8 cellular contexts compared by ENCODE assay signal in genomic region chr1:6601049-6601864, GRCh38.
DNase-seq lines count a peak whose midpoint lies in the region; ATAC-seq and TF ChIP-seq lines count a peak whose summit lies in the region.

No MANE protein-coding gene starts in this region.

- no peaks in the 10 kb centered on the region for H3K27me3 Mint-ChIP-seq in nephron (ENCODE audit: low read depth)

- peak; percentile 92 for DNase-seq in RPMI8226
- DNase-seq in activated effector memory CD4-positive, alpha-beta T cell treated with Interleukin-2 at 50 U/mL for 16 hours = peak; percentile 71
- DNase-seq in fibroblast of pulmonary artery (ENCODE audit: low read depth) = peak; percentile 94
- DNase-seq in stromal cell of bone marrow (ENCODE audit: low read depth) = peak; percentile 94

- peak overlapping the region; percentile 92 to 98 (median 98) for H3K4me3 Mint-ChIP-seq in nephron

- peaks cover 48% of the 10 kb centered on the region for H3K4me1 Mint-ChIP-seq in nephron

- H3K9me3 Mint-ChIP-seq in nephron = no peaks in the 10 kb centered on the region

- H3K36me3 Mint-ChIP-seq in nephron (ENCODE audit: low read depth) = peaks cover 13% of the 10 kb centered on the region

- peak; percentile 35 for ATAC-seq in HG03108 (IDR thresholded peaks at IDR 0.05; ENCODE audit: unreplicated experiment)
- ATAC-seq in HG03571 (IDR thresholded peaks at IDR 0.05; ENCODE audit: unreplicated experiment) = no peak

- H3K27ac Mint-ChIP-seq in nephron = peak overlapping the region; percentile 81 to 97 (median 92)

- TF ChIP-seq CTCF in GM12875 (IDR thresholded peaks at IDR 0.05; ENCODE audit: borderline replicate concordance, insufficient read depth, low read depth, low read length) (no peak), fibroblast of pulmonary artery (IDR thresholded peaks at IDR 0.05; ENCODE audit: low read length, missing control alignments) (no peak), nephron (IDR thresholded peaks at IDR 0.05; ENCODE audit: unreplicated experiment in 3 of 3) (no peak)

- H3K4me3 ChIP-seq in GM12875 (ENCODE audit: low read depth, low read length) (peak overlapping the region; percentile 93), fibroblast of pulmonary artery (replicated peaks; ENCODE audit: low read depth, low read length) (peak overlapping the region; percentile 95)
